In genomic region chr1:21861602-21862429, GRCh38 we compare ENCODE assay signal across 13 cellular contexts. TPM values are rescaled to one million over a fixed set of nuclear protein-coding genes. Genes with fewer than 3 reads are reported as not detected.
DNase-seq lines count a peak whose midpoint lies in the region; ATAC-seq, FAIRE-seq and TF ChIP-seq lines count a peak whose summit lies in the region.
"Had no signal": no experiment of that assay in that cellular context is flagged by ENCODE, and none has a peak within 500 bp of the region (broad histone marks: within the 10 kb centered on the region; RNA-seq: fewer than 3 reads in every experiment).

No MANE protein-coding gene starts in this region.

- no TSS peak for BruUV-seq in MCF 10A (replicated peaks; lab: Mats Ljungman, UMichigan)

- H3K9me3 ChIP-seq in breast epithelium (no peaks in the 10 kb centered on the region), astrocyte (ENCODE audit: insufficient read depth, low read depth, low read length) (no peaks in the 10 kb centered on the region), hepatocyte (ENCODE audit: low read depth) (no peaks in the 10 kb centered on the region), transverse colon (no peaks in the 10 kb centered on the region), pancreas (no peaks in the 10 kb centered on the region)
- H3K9me3 ChIP-seq: heart right ventricle had no signal

- H3K79me2 ChIP-seq in astrocyte (ENCODE audit: insufficient read depth, low read length), result no peaks in the 10 kb centered on the region
- H3K79me2 ChIP-seq in hepatocyte, result no peaks in the 10 kb centered on the region

- H3K27ac Mint-ChIP-seq in MCF 10A (ENCODE audit: low read depth, unreplicated experiment), result peak overlapping the region; percentile 84
- H3K27ac Mint-ChIP-seq in astrocyte (ENCODE audit: unreplicated experiment), result no peak overlapping the region
- no peak overlapping the region for H3K27ac Mint-ChIP-seq in immature natural killer cell
- H3K27ac Mint-ChIP-seq: brain had no signal

- no peak for TF ChIP-seq EP300 in transverse colon (IDR thresholded peaks at IDR 0.05; ENCODE audit: low read depth)

- H4K20me1 ChIP-seq in astrocyte (ENCODE audit: insufficient read depth, low read length) (peaks cover 44% of the 10 kb centered on the region), hepatocyte (ENCODE audit: insufficient read depth, poor library complexity, severe bottlenecking) (no peaks in the 10 kb centered on the region)

- no peaks in the 10 kb centered on the region for H3K27me3 Mint-ChIP-seq in MCF 10A (ENCODE audit: insufficient read depth, unreplicated experiment)
- H3K27me3 Mint-ChIP-seq in astrocyte (ENCODE audit: low read depth, unreplicated experiment), result no peaks in the 10 kb centered on the region
- H3K27me3 Mint-ChIP-seq in immature natural killer cell (ENCODE audit: low read depth in 3 of 3), result peaks cover 2 to 4% (median 2%) of the 10 kb centered on the region in 3 donors
- H3K27me3 Mint-ChIP-seq: brain had no signal

- CTCF ChIA-PET in MCF 10A (lab: Yijun Ruan, JAX), result interaction anchor here (0.6 kb wide), 1 partner anchor 11 kb away, joined by 3 read pairs; no protein-coding TSS in a partner anchor

- H3K9me3 Mint-ChIP-seq in MCF 10A (ENCODE audit: unreplicated experiment) (no peaks in the 10 kb centered on the region), astrocyte (ENCODE audit: unreplicated experiment) (no peaks in the 10 kb centered on the region), immature natural killer cell (no peaks in the 10 kb centered on the region)

- H3K4me2 ChIP-seq in astrocyte (ENCODE audit: low read length), result peak overlapping the region; percentile 2
- no peak overlapping the region for H3K4me2 ChIP-seq in hepatocyte

- intact Hi-C loops in MCF 10A (cut with micrococcal nuclease), result loop anchor here (10.0 kb wide), 1 partner anchor 93 kb away; no protein-coding TSS in a partner anchor
- intact Hi-C loops in breast epithelium (cut with DNase I; ENCODE audit: low total_unique reads), result no loop called here
- intact Hi-C loops in transverse colon (cut with DNase I; ENCODE audit: low total_unique reads), result no loop called here
- intact Hi-C loops in pancreas (cut with DNase I), result no loop called here

- H3K9me2 ChIP-seq in hepatocyte (replicated peaks; ENCODE audit: insufficient read depth), result no peaks in the 10 kb centered on the region

- WGBS in hepatocyte (ENCODE audit: low lambda C conversion rate, missing lambda C conversion rate), result 86% methylated on average over 19 of the region's 19 CpGs
- WGBS in transverse colon (ENCODE audit: low coverage in 1 of 2), 2 donors, result 86 to 100% methylated on average over 1 to 19 of the region's 19 CpGs
- 91 to 94% methylated on average over 19 of the region's 19 CpGs for WGBS in pancreas, 2 donors

- ATAC-seq in pancreas, result no peak
- ATAC-seq: heart right ventricle had no signal

- in situ Hi-C loops in transverse colon (cut with MboI; ENCODE audit: low pct_ligation_motif_present in 1 of 4, low pct_unique_long_range_greater_than_20kb in 1 of 4, low sequenced_read_pairs in 3 of 4), result loop anchor here in 1 of 4 donors (25.0 kb wide), 1 partner anchor 100 kb away; no protein-coding TSS in a partner anchor

- no peaks in the 10 kb centered on the region for H3K4me1 ChIP-seq in breast epithelium
- peaks cover 17% of the 10 kb centered on the region for H3K4me1 ChIP-seq in astrocyte (ENCODE audit: insufficient read depth, low read length)
- H3K4me1 ChIP-seq in hepatocyte (ENCODE audit: insufficient read depth), result no peaks in the 10 kb centered on the region
- no peaks in the 10 kb centered on the region for H3K4me1 ChIP-seq in transverse colon
- no peaks in the 10 kb centered on the region for H3K4me1 ChIP-seq in pancreas

- DNase-seq in MCF 10A (ENCODE audit: unreplicated experiment) (peak; percentile 74), breast epithelium (ENCODE audit: low spot score in 2 of 2) (no peak), astrocyte (ENCODE audit: low read depth) (peak; percentile 54), hepatocyte (ENCODE audit: low spot score) (no peak), transverse colon (peak; percentile 35), immature natural killer cell (no peak), pancreas (no peak), NCI-H526 (lab: John Stamatoyannopoulos, UW) (no peak)
- DNase-seq: DMS79 treated with DMSO at 0.1 percent for 48 hours, heart right ventricle, NCI-H1930 had no signal

- H3K4me3 Mint-ChIP-seq in MCF 10A (ENCODE audit: unreplicated experiment) (no peak overlapping the region), astrocyte (ENCODE audit: unreplicated experiment) (no peak overlapping the region), immature natural killer cell (no peak overlapping the region)
- H3K4me3 Mint-ChIP-seq: brain had no signal

- H3K36me3 Mint-ChIP-seq in MCF 10A (ENCODE audit: insufficient read depth, unreplicated experiment) (peaks cover 64% of the 10 kb centered on the region), astrocyte (ENCODE audit: low read depth, unreplicated experiment) (peaks cover 27% of the 10 kb centered on the region), immature natural killer cell (no peaks in the 10 kb centered on the region)

- H3K4me3 ChIP-seq in breast epithelium, result no peak overlapping the region
- H3K4me3 ChIP-seq in astrocyte (ENCODE audit: insufficient read depth, low read depth, low read length), result no peak overlapping the region
- no peak overlapping the region for H3K4me3 ChIP-seq in hepatocyte
- H3K4me3 ChIP-seq in transverse colon, result no peak overlapping the region
- no peak overlapping the region for H3K4me3 ChIP-seq in pancreas
- H3K4me3 ChIP-seq: heart right ventricle had no signal

- peaks cover 5% of the 10 kb centered on the region for H3K36me3 ChIP-seq in breast epithelium
- peaks cover 13% of the 10 kb centered on the region for H3K36me3 ChIP-seq in astrocyte (ENCODE audit: insufficient read depth, low read length)
- H3K36me3 ChIP-seq in hepatocyte (replicated peaks; ENCODE audit: insufficient read depth, low read depth), result no peaks in the 10 kb centered on the region
- peaks cover 0 to 32% (median 12%) of the 10 kb centered on the region in 4 donors for H3K36me3 ChIP-seq in transverse colon
- peaks cover 0 to 15% (median 4%) of the 10 kb centered on the region in 3 donors for H3K36me3 ChIP-seq in pancreas

- H2AFZ ChIP-seq in astrocyte (ENCODE audit: low read depth, low read length) (no peak overlapping the region), hepatocyte (no peak overlapping the region)

- H3K27ac ChIP-seq in breast epithelium (no peak overlapping the region), astrocyte (ENCODE audit: low read depth, low read length) (no peak overlapping the region), hepatocyte (peak overlapping the region; percentile 43), transverse colon (peak overlapping the region in 2 of 4 donors; percentile 25 to 56), pancreas (no peak overlapping the region)
- H3K27ac ChIP-seq: 22Rv1 had no signal

- H3K9ac ChIP-seq in astrocyte (ENCODE audit: low read length), result no peak overlapping the region

- peaks cover 14% of the 10 kb centered on the region for H3K4me1 Mint-ChIP-seq in MCF 10A (ENCODE audit: insufficient read depth, unreplicated experiment)
- peaks cover 2% of the 10 kb centered on the region for H3K4me1 Mint-ChIP-seq in astrocyte (ENCODE audit: low read depth, unreplicated experiment)
- H3K4me1 Mint-ChIP-seq in immature natural killer cell, result peaks cover 18 to 19% of the 10 kb centered on the region in 2 donors

- POLR2A ChIA-PET in MCF 10A (lab: Yijun Ruan, JAX), result interaction anchor here (1.1 to 1.7 kb wide), 2 partner anchors 95 kb away, joined by 3 read pairs; no protein-coding TSS in a partner anchor

- H3K27me3 ChIP-seq in breast epithelium, result no peaks in the 10 kb centered on the region
- no peaks in the 10 kb centered on the region for H3K27me3 ChIP-seq in astrocyte (ENCODE audit: insufficient read depth, low read length)
- H3K27me3 ChIP-seq in hepatocyte, result no peaks in the 10 kb centered on the region
- no peaks in the 10 kb centered on the region for H3K27me3 ChIP-seq in transverse colon
- H3K27me3 ChIP-seq in pancreas, result no peaks in the 10 kb centered on the region
- H3K27me3 ChIP-seq: heart right ventricle had no signal

- TF ChIP-seq POLR2A in breast epithelium (IDR thresholded peaks at IDR 0.05) (no peak), transverse colon (IDR thresholded peaks at IDR 0.05) (no peak)

- TF ChIP-seq CTCF in MCF 10A (IDR thresholded peaks at IDR 0.05; ENCODE audit: unreplicated experiment), result no peak
- TF ChIP-seq CTCF in breast epithelium (IDR thresholded peaks at IDR 0.05), result no peak
- TF ChIP-seq CTCF in astrocyte (IDR thresholded peaks at IDR 0.05; ENCODE audit: insufficient read depth, low read depth, low read length), result no peak
- TF ChIP-seq CTCF in hepatocyte (IDR thresholded peaks at IDR 0.05; ENCODE audit: poor library complexity), result no peak
- TF ChIP-seq CTCF in transverse colon (IDR thresholded peaks at IDR 0.05), result no peak
- TF ChIP-seq CTCF in pancreas (IDR thresholded peaks at IDR 0.05), result no peak

- FAIRE-seq in astrocyte (lab: Jason Lieb, UNC), result no peak
- no peak for FAIRE-seq in pancreas (lab: Jason Lieb, UNC)

RNA-seq across cellular contexts. Expression of gene LDLRAD2, which starts 49.8 kb away (rescaled TPM):
- not detected in 2 replicates for total RNA-seq in MCF 10A (2022)
- under 1 TPM in 1 of 3 donors, not detected in 2; 0.33 TPM for total RNA-seq in breast epithelium
- 0.14 and 0.22 TPM in 2 replicates for total RNA-seq in astrocyte
- 0.10 and 0.20 TPM in 2 replicates for total RNA-seq in hepatocyte
- polyA plus RNA-seq in hepatocyte, result 8.2 and 10.8 TPM in 2 replicates
- under 1 TPM in 1 of 4 donors, not detected in 3; 0.48 TPM for total RNA-seq in transverse colon
- polyA plus RNA-seq in immature natural killer cell, result under 1 TPM in 2 of 3 donors, not detected in 1; 0.12 to 0.29 TPM
- total RNA-seq in pancreas, result under 1 TPM in 5 of 6 donors, not detected in 1; 0.05 to 0.22 (median 0.09) TPM
- 1 to 10 TPM; 1.3 to 3.0 TPM for polyA plus RNA-seq in pancreas

Comparison
In these comparisons a context has a peak if more than half of its experiments do, and no peak if none do; other contexts are left out.
1. DNase-seq: peak in MCF 10A (single experiment), astrocyte (single experiment) and transverse colon (single experiment); none in breast epithelium (0 of 2), hepatocyte (single experiment), immature natural killer cell (0 of 3), pancreas (0 of 6) and NCI-H526 (0 of 2).